ENCODE assay signal across 8 cellular contexts in genomic region chr10:72307711-72308110, GRCh38. TPM values are rescaled to one million over a fixed set of nuclear protein-coding genes. Genes with fewer than 3 reads are reported as not detected.
DNase-seq lines count a peak whose midpoint lies in the region; ATAC-seq, FAIRE-seq and TF ChIP-seq lines count a peak whose summit lies in the region.
"Not testable (repeated sequence)": the region's sequence is repeated elsewhere in the genome, so short reads cannot be mapped to it uniquely, and the experiment has no call there.

No MANE protein-coding gene starts in this region.

- not testable (repeated sequence) for H2AFZ ChIP-seq in MM.1S (ENCODE audit: low read length); HepG2 (ENCODE audit: low read length)

- not testable (repeated sequence) for DNase-seq in CD4-positive, CD25-positive, alpha-beta regulatory T cell; activated CD4-positive, alpha-beta T cell treated with anti-CD3 and anti-CD28 coated beads for 36 hours; activated naive CD4-positive, alpha-beta T cell treated with anti-CD3 and anti-CD28 coated beads for 36 hours; colonic mucosa; HepG2 (ENCODE audit: low spot score); gastrocnemius medialis; tibial nerve (ENCODE audit: low spot score in 2 of 2)
- DNase-seq in MM.1S = peak; percentile 3

- BruUV-seq in HepG2 (replicated peaks; lab: Mats Ljungman, UMichigan) = not testable (repeated sequence)

- in situ Hi-C loops in HepG2 (cut with HindIII; ENCODE audit: extremely low pct_ligation_motif_present, low pct_unique_long_range_greater_than_20kb); gastrocnemius medialis (cut with MboI; ENCODE audit: low sequenced_read_pairs in 4 of 4): not testable (repeated sequence)

- H3K9me2 ChIP-seq in MM.1S (replicated peaks; ENCODE audit: insufficient read depth, low read length) = not testable (repeated sequence)

- not testable (repeated sequence) for H3K9ac ChIP-seq in MM.1S (ENCODE audit: low read length); colonic mucosa (ENCODE audit: low read depth in 2 of 2, low read length in 2 of 2); HepG2 (ENCODE audit: insufficient read depth, low read depth, low read length)

- not testable (repeated sequence) for H3K27ac ChIP-seq in CD4-positive, CD25-positive, alpha-beta regulatory T cell (ENCODE audit: insufficient read depth, low read length, poor library complexity, severe bottlenecking); MM.1S (ENCODE audit: low read length); HepG2 (ENCODE audit: extremely low read length, insufficient read depth, low read length)
- H3K27ac ChIP-seq in colonic mucosa = peak overlapping the region; percentile 93
- H3K27ac ChIP-seq in gastrocnemius medialis = peak overlapping the region; percentile 93 to 97 (median 96)
- peak overlapping the region in 3 of 4 donors; percentile 42 to 85 (median 45) for H3K27ac ChIP-seq in tibial nerve

- H3K79me2 ChIP-seq in MM.1S (ENCODE audit: low read length); HepG2 (ENCODE audit: insufficient read depth, low read length): not testable (repeated sequence)

- peaks cover 11 to 66% (median 32%) of the 10 kb centered on the region in 4 donors for H3K4me1 Mint-ChIP-seq in CD4-positive, CD25-positive, alpha-beta regulatory T cell
- peaks cover 77% of the 10 kb centered on the region for H3K4me1 Mint-ChIP-seq in activated CD4-positive, alpha-beta T cell treated with anti-CD3 and anti-CD28 coated beads for 36 hours
- peaks cover 75% of the 10 kb centered on the region for H3K4me1 Mint-ChIP-seq in activated naive CD4-positive, alpha-beta T cell treated with anti-CD3 and anti-CD28 coated beads for 36 hours (ENCODE audit: low read depth)

- not testable (repeated sequence) for TF ChIP-seq RAD21 in HepG2 (CRISPR knock-in tag; IDR thresholded peaks at IDR 0.05)

- H3K9me3 Mint-ChIP-seq in CD4-positive, CD25-positive, alpha-beta regulatory T cell; activated CD4-positive, alpha-beta T cell treated with anti-CD3 and anti-CD28 coated beads for 36 hours (ENCODE audit: low read depth); activated naive CD4-positive, alpha-beta T cell treated with anti-CD3 and anti-CD28 coated beads for 36 hours: not testable (repeated sequence)

- H4K20me1 ChIP-seq in MM.1S (ENCODE audit: insufficient read depth, low read length); HepG2 (ENCODE audit: insufficient read depth, low read length): not testable (repeated sequence)

- not testable (repeated sequence) for ATAC-seq in CD4-positive, CD25-positive, alpha-beta regulatory T cell (ENCODE audit: low read depth in 2 of 2); activated CD4-positive, alpha-beta T cell treated with anti-CD3 and anti-CD28 coated beads for 36 hours; HepG2; gastrocnemius medialis

- H3K4me1 ChIP-seq in CD4-positive, CD25-positive, alpha-beta regulatory T cell (ENCODE audit: control insufficient read depth, insufficient read depth, low read length, poor library complexity, severe bottlenecking) = peaks cover 15% of the 10 kb centered on the region
- not testable (repeated sequence) for H3K4me1 ChIP-seq in MM.1S (ENCODE audit: low read length)
- H3K4me1 ChIP-seq in colonic mucosa (peaks cover 23% of the 10 kb centered on the region), HepG2 (ENCODE audit: insufficient read depth, low read length) (peaks cover 62% of the 10 kb centered on the region), gastrocnemius medialis (peaks cover 50 to 65% of the 10 kb centered on the region in 2 donors), tibial nerve (peaks cover 0 to 40% (median 24%) of the 10 kb centered on the region in 4 donors)

- not testable (repeated sequence) for FAIRE-seq in HepG2 (lab: Jason Lieb, UNC)

- CTCF ChIA-PET in activated CD4-positive, alpha-beta T cell treated with anti-CD3 and anti-CD28 coated beads for 36 hours (lab: Charles Lee) = interaction anchor here (0.8 to 1.8 kb wide), 5 partner anchors 11 to 32 kb away, joined by 3 to 22 read pairs (median 3); no protein-coding TSS in a partner anchor
- CTCF ChIA-PET in activated naive CD4-positive, alpha-beta T cell treated with anti-CD3 and anti-CD28 coated beads for 36 hours (lab: Charles Lee) = interaction anchor here (1.3 to 3.4 kb wide), 3 partner anchors 9 to 14 kb away, joined by 3 to 13 read pairs (median 8); no protein-coding TSS in a partner anchor
- CTCF ChIA-PET in HepG2 (lab: Yijun Ruan, JAX; ENCODE audit: low intra/inter-chr PET ratio, low total read pairs) = not testable (repeated sequence)

- H3K4me3 Mint-ChIP-seq in CD4-positive, CD25-positive, alpha-beta regulatory T cell; activated CD4-positive, alpha-beta T cell treated with anti-CD3 and anti-CD28 coated beads for 36 hours; activated naive CD4-positive, alpha-beta T cell treated with anti-CD3 and anti-CD28 coated beads for 36 hours: not testable (repeated sequence)

- H3K4me3 ChIP-seq in CD4-positive, CD25-positive, alpha-beta regulatory T cell (ENCODE audit: low read depth, low read length); MM.1S (ENCODE audit: low read length); colonic mucosa; HepG2 (replicated peaks in 1 of 3; ENCODE audit: insufficient read depth in 1 of 3, low read depth in 2 of 3, low read length in 3 of 3); gastrocnemius medialis; tibial nerve: not testable (repeated sequence)

- intact Hi-C loops in activated CD4-positive, alpha-beta T cell treated with anti-CD3 and anti-CD28 coated beads for 36 hours (cut with DNase I, micrococcal nuclease); activated naive CD4-positive, alpha-beta T cell treated with anti-CD3 and anti-CD28 coated beads for 36 hours (cut with micrococcal nuclease); colonic mucosa (cut with DNase I); HepG2 (cut with micrococcal nuclease; ENCODE audit: unreplicated experiment): not testable (repeated sequence)
- intact Hi-C loops in gastrocnemius medialis (cut with DNase I; ENCODE audit: low total_unique reads) = loop anchor here (1.0 kb wide), 1 partner anchor 12 kb away; no protein-coding TSS in a partner anchor

- H3K36me3 Mint-ChIP-seq in CD4-positive, CD25-positive, alpha-beta regulatory T cell; activated CD4-positive, alpha-beta T cell treated with anti-CD3 and anti-CD28 coated beads for 36 hours (ENCODE audit: low read depth); activated naive CD4-positive, alpha-beta T cell treated with anti-CD3 and anti-CD28 coated beads for 36 hours (ENCODE audit: low read depth): not testable (repeated sequence)

- H3K27ac Mint-ChIP-seq in CD4-positive, CD25-positive, alpha-beta regulatory T cell = peak overlapping the region; percentile 74 to 83 (median 79)
- H3K27ac Mint-ChIP-seq in activated CD4-positive, alpha-beta T cell treated with anti-CD3 and anti-CD28 coated beads for 36 hours = peak overlapping the region; percentile 69
- peak overlapping the region; percentile 87 for H3K27ac Mint-ChIP-seq in activated naive CD4-positive, alpha-beta T cell treated with anti-CD3 and anti-CD28 coated beads for 36 hours

- H3K9me3 ChIP-seq in CD4-positive, CD25-positive, alpha-beta regulatory T cell (ENCODE audit: control insufficient read depth in 2 of 2, low read length in 2 of 2); MM.1S (replicated peaks; ENCODE audit: insufficient read depth, low read length); colonic mucosa; HepG2 (ENCODE audit: low read length); gastrocnemius medialis; tibial nerve: not testable (repeated sequence)

- H3K4me2 ChIP-seq in MM.1S (ENCODE audit: low read depth, low read length) = not testable (repeated sequence)
- peak overlapping the region; percentile 7; the same call in 1 of the 2 replicates for H3K4me2 ChIP-seq in HepG2 (ENCODE audit: low read depth, low read length)

- H3K27me3 Mint-ChIP-seq in CD4-positive, CD25-positive, alpha-beta regulatory T cell; activated CD4-positive, alpha-beta T cell treated with anti-CD3 and anti-CD28 coated beads for 36 hours; activated naive CD4-positive, alpha-beta T cell treated with anti-CD3 and anti-CD28 coated beads for 36 hours (ENCODE audit: low read depth): not testable (repeated sequence)

- POLR2A ChIA-PET in activated CD4-positive, alpha-beta T cell treated with anti-CD3 and anti-CD28 coated beads for 36 hours (lab: Charles Lee) = interaction anchor here (1.5 kb wide), 1 partner anchor 12 kb away, joined by 16 read pairs; no protein-coding TSS in a partner anchor
- POLR2A ChIA-PET in HepG2 (lab: Yijun Ruan, JAX) = interaction anchor here (1.3 to 11.9 kb wide), 4 partner anchors 11 to 33 kb away, joined by 4 to 168 read pairs (median 30); partner anchors contain the start of gene DDIT4

- WGBS in HepG2 (ENCODE audit: low lambda C conversion rate) = 69% methylated on average over 7 of the region's 7 CpGs
- WGBS in tibial nerve, 2 donors = 95% methylated on average over 7 of the region's 7 CpGs

- not testable (repeated sequence) for TF ChIP-seq EP300 in HepG2 (IDR thresholded peaks at IDR 0.05; ENCODE audit: low read depth in 2 of 2, low read length in 2 of 2); HepG2 (CRISPR knock-in tag; IDR thresholded peaks at IDR 0.05; ENCODE audit: borderline replicate concordance); tibial nerve (IDR thresholded peaks at IDR 0.05)

- not testable (repeated sequence) for TF ChIP-seq POLR2A in HepG2 (IDR thresholded peaks at IDR 0.05; ENCODE audit: insufficient read depth in 1 of 2, low read depth in 2 of 2, low read length in 2 of 2); gastrocnemius medialis (IDR thresholded peaks at IDR 0.05); tibial nerve (IDR thresholded peaks at IDR 0.05)

- not testable (repeated sequence) for TF ChIP-seq CTCF in MM.1S (IDR thresholded peaks at IDR 0.05; ENCODE audit: low read length); colonic mucosa (IDR thresholded peaks at IDR 0.05); HepG2 (CRISPR knock-in tag; IDR thresholded peaks at IDR 0.05); gastrocnemius medialis (IDR thresholded peaks at IDR 0.05 in 4 of 5, conservative IDR thresholded peaks at IDR 0.05 in 1 of 5); tibial nerve (IDR thresholded peaks at IDR 0.05)

- H3K27me3 ChIP-seq in CD4-positive, CD25-positive, alpha-beta regulatory T cell (ENCODE audit: control insufficient read depth, insufficient read depth, low read length); MM.1S (replicated peaks; ENCODE audit: insufficient read depth, low read length); colonic mucosa; HepG2 (ENCODE audit: control insufficient read depth in 1 of 2, insufficient read depth in 2 of 2, low read length in 2 of 2); gastrocnemius medialis; tibial nerve: not testable (repeated sequence)

- H3K36me3 ChIP-seq in CD4-positive, CD25-positive, alpha-beta regulatory T cell (ENCODE audit: control insufficient read depth, insufficient read depth, low read length); MM.1S (replicated peaks; ENCODE audit: insufficient read depth, low read length); colonic mucosa; HepG2 (replicated peaks in 1 of 2; ENCODE audit: control insufficient read depth in 1 of 2, insufficient read depth in 2 of 2, low read length in 2 of 2); gastrocnemius medialis; tibial nerve: not testable (repeated sequence)

- H3F3A ChIP-seq in MM.1S (ENCODE audit: insufficient read depth, low read length) = not testable (repeated sequence)

RNA-seq across cellular contexts. Expression of gene DDIT4, which starts 34.0 kb away (rescaled TPM):
- total RNA-seq in CD4-positive, CD25-positive, alpha-beta regulatory T cell = 403 TPM
- polyA plus RNA-seq in CD4-positive, CD25-positive, alpha-beta regulatory T cell = 100 to 1,000 TPM in 1 of 4 donors, 10 to 100 TPM in 3; 62.1 to 123 (median 76.6) TPM
- total RNA-seq in activated CD4-positive, alpha-beta T cell treated with anti-CD3 and anti-CD28 coated beads for 36 hours = 1,000 to 10,000 TPM in 1 of 2 experiments, 100 to 1,000 TPM in 1; 750 to 1,039 TPM
- 100 to 1,000 TPM; 684 to 689 TPM for total RNA-seq in activated naive CD4-positive, alpha-beta T cell treated with anti-CD3 and anti-CD28 coated beads for 36 hours
- total RNA-seq in colonic mucosa = 100 to 1,000 TPM in 1 of 2 donors, 10 to 100 TPM in 1; 45.5 to 147 TPM
- 35.2 and 35.6 TPM in 2 replicates for total RNA-seq in HepG2 (2016; rRNA removed; fragmentation: Illumina TruSeq; extraction: Trizol)
- total RNA-seq in HepG2 (2016; cell fraction: cytosol; rRNA removed; fragmentation: Illumina TruSeq; extraction: Trizol; ENCODE audit: low read depth) = 17.3 and 17.4 TPM in 2 replicates
- total RNA-seq in HepG2 (2016; cell fraction: insoluble cytoplasmic fraction; rRNA removed; fragmentation: Illumina TruSeq; extraction: Trizol) = 35.9 and 37.2 TPM in 2 replicates
- total RNA-seq in HepG2 (2016; cell fraction: membrane; rRNA removed; fragmentation: Illumina TruSeq; extraction: Trizol) = 34.5 and 35.2 TPM in 2 replicates
- total RNA-seq in HepG2 (2016; cell fraction: nucleus; rRNA removed; fragmentation: Illumina TruSeq; extraction: Trizol) = 19.2 and 19.4 TPM in 2 replicates
- 40.7 and 78.9 TPM in 2 replicates for polyA plus RNA-seq in HepG2 (2011; rRNA removed)
- 47.3 and 59.3 TPM in 2 replicates for polyA plus RNA-seq in HepG2 (2011; cell fraction: cytosol; rRNA removed)
- 73.1 and 98.3 TPM in 2 replicates for polyA plus RNA-seq in HepG2 (2011; cell fraction: nucleus; rRNA removed)
- polyA plus RNA-seq in HepG2 (2012) = 82.2 and 137 TPM in 2 replicates
- polyA plus RNA-seq in HepG2 (2016; cell fraction: cytosol; fragmentation: Illumina TruSeq; extraction: Trizol; ENCODE audit: low read depth) = 3.8 and 5.2 TPM in 2 replicates
- 24.9 and 26.7 TPM in 2 replicates for polyA plus RNA-seq in HepG2 (2016; cell fraction: insoluble cytoplasmic fraction; fragmentation: Illumina TruSeq; extraction: Trizol; ENCODE audit: low read depth)
- 8.1 and 8.4 TPM in 2 replicates for polyA plus RNA-seq in HepG2 (2016; cell fraction: membrane; fragmentation: Illumina TruSeq; extraction: Trizol; ENCODE audit: low read depth)
- polyA plus RNA-seq in HepG2 (2016; cell fraction: nucleus; fragmentation: Illumina TruSeq; extraction: Trizol; ENCODE audit: insufficient read depth, low read depth) = 27.3 and 28.4 TPM in 2 replicates
- polyA minus RNA-seq in HepG2 (2011; rRNA and poly(A)+ RNA removed; ENCODE audit: low replicate concordance) = 150 and 161 TPM in 2 replicates
- 74.7 and 77.2 TPM in 2 replicates for polyA minus RNA-seq in HepG2 (2011; cell fraction: cytosol; rRNA and poly(A)+ RNA removed)
- 51.2 and 56.2 TPM in 2 replicates for polyA minus RNA-seq in HepG2 (2011; cell fraction: nucleus; rRNA and poly(A)+ RNA removed)
- total RNA-seq in gastrocnemius medialis = 100 to 1,000 TPM; 296 to 667 (median 319) TPM
- 1,000 to 10,000 TPM; 1,317 to 2,202 (median 1,604) TPM for total RNA-seq in tibial nerve

RNA-seq across cellular contexts. Expression of gene DNAJB12, which starts 47.0 kb away (rescaled TPM):
- total RNA-seq in CD4-positive, CD25-positive, alpha-beta regulatory T cell = 40.2 TPM
- polyA plus RNA-seq in CD4-positive, CD25-positive, alpha-beta regulatory T cell = 10 to 100 TPM; 17.8 to 24.4 (median 19.9) TPM
- total RNA-seq in activated CD4-positive, alpha-beta T cell treated with anti-CD3 and anti-CD28 coated beads for 36 hours = 10 to 100 TPM; 19.7 to 21.9 TPM
- 10 to 100 TPM; 13.7 to 14.1 TPM for total RNA-seq in activated naive CD4-positive, alpha-beta T cell treated with anti-CD3 and anti-CD28 coated beads for 36 hours
- total RNA-seq in colonic mucosa (10 to 100 TPM; 29.4 to 37.9 TPM), HepG2 (2016; rRNA removed; fragmentation: Illumina TruSeq; extraction: Trizol) (11.4 and 18.2 TPM in 2 replicates), gastrocnemius medialis (10 to 100 TPM; 35.8 to 49.7 (median 39.0) TPM), tibial nerve (100 to 1,000 TPM in 2 of 4 donors, 10 to 100 TPM in 2; 81.3 to 115 (median 98.9) TPM)
- 3.9 and 5.0 TPM in 2 replicates for total RNA-seq in HepG2 (2016; cell fraction: cytosol; rRNA removed; fragmentation: Illumina TruSeq; extraction: Trizol; ENCODE audit: low read depth)
- 9.2 and 19.9 TPM in 2 replicates for total RNA-seq in HepG2 (2016; cell fraction: insoluble cytoplasmic fraction; rRNA removed; fragmentation: Illumina TruSeq; extraction: Trizol)
- 6.8 and 7.7 TPM in 2 replicates for total RNA-seq in HepG2 (2016; cell fraction: membrane; rRNA removed; fragmentation: Illumina TruSeq; extraction: Trizol)
- total RNA-seq in HepG2 (2016; cell fraction: nucleus; rRNA removed; fragmentation: Illumina TruSeq; extraction: Trizol) = 18.8 and 22.8 TPM in 2 replicates
- 10.8 and 13.6 TPM in 2 replicates for polyA plus RNA-seq in HepG2 (2011; rRNA removed)
- 8.7 and 9.8 TPM in 2 replicates for polyA plus RNA-seq in HepG2 (2011; cell fraction: cytosol; rRNA removed)
- polyA plus RNA-seq in HepG2 (2011; cell fraction: nucleus; rRNA removed) = 21.4 and 23.3 TPM in 2 replicates
- polyA plus RNA-seq in HepG2 (2012) = 11.6 and 13.7 TPM in 2 replicates
- polyA plus RNA-seq in HepG2 (2016; cell fraction: cytosol; fragmentation: Illumina TruSeq; extraction: Trizol; ENCODE audit: low read depth) = 3.5 TPM in 2 replicates
- polyA plus RNA-seq in HepG2 (2016; cell fraction: insoluble cytoplasmic fraction; fragmentation: Illumina TruSeq; extraction: Trizol; ENCODE audit: low read depth) = 9.6 and 12.1 TPM in 2 replicates
- polyA plus RNA-seq in HepG2 (2016; cell fraction: membrane; fragmentation: Illumina TruSeq; extraction: Trizol; ENCODE audit: low read depth) = 5.2 and 5.7 TPM in 2 replicates
- polyA plus RNA-seq in HepG2 (2016; cell fraction: nucleus; fragmentation: Illumina TruSeq; extraction: Trizol; ENCODE audit: insufficient read depth, low read depth) = 30.8 and 32.2 TPM in 2 replicates
- 15.9 and 24.1 TPM in 2 replicates for polyA minus RNA-seq in HepG2 (2011; rRNA and poly(A)+ RNA removed; ENCODE audit: low replicate concordance)
- polyA minus RNA-seq in HepG2 (2011; cell fraction: cytosol; rRNA and poly(A)+ RNA removed) = 8.8 and 8.9 TPM in 2 replicates
- polyA minus RNA-seq in HepG2 (2011; cell fraction: nucleus; rRNA and poly(A)+ RNA removed) = 18.4 and 18.9 TPM in 2 replicates
